ENCODE assay signal across 1 cellular context in genomic region chr20:48656661-48657211, GRCh38.
TF ChIP-seq lines count a peak whose summit lies in the region.

No MANE protein-coding gene starts in this region.

TF ChIP-seq in HepG2, 621 proteins besides CTCF, POLR2A, EP300 and RAD21 (continued from another document):
- no peak for TF ChIP-seq HMGXB3 (CRISPR knock-in tag; IDR thresholded peaks at IDR 0.05; ENCODE audit: borderline replicate concordance)
- peak; percentile 78 for TF ChIP-seq SMC3 (IDR thresholded peaks at IDR 0.05; ENCODE audit: low read length)
- no peak for TF ChIP-seq SP140L (CRISPR knock-in tag; IDR thresholded peaks at IDR 0.05; ENCODE audit: borderline replicate concordance)
- TF ChIP-seq, protein P1, sequence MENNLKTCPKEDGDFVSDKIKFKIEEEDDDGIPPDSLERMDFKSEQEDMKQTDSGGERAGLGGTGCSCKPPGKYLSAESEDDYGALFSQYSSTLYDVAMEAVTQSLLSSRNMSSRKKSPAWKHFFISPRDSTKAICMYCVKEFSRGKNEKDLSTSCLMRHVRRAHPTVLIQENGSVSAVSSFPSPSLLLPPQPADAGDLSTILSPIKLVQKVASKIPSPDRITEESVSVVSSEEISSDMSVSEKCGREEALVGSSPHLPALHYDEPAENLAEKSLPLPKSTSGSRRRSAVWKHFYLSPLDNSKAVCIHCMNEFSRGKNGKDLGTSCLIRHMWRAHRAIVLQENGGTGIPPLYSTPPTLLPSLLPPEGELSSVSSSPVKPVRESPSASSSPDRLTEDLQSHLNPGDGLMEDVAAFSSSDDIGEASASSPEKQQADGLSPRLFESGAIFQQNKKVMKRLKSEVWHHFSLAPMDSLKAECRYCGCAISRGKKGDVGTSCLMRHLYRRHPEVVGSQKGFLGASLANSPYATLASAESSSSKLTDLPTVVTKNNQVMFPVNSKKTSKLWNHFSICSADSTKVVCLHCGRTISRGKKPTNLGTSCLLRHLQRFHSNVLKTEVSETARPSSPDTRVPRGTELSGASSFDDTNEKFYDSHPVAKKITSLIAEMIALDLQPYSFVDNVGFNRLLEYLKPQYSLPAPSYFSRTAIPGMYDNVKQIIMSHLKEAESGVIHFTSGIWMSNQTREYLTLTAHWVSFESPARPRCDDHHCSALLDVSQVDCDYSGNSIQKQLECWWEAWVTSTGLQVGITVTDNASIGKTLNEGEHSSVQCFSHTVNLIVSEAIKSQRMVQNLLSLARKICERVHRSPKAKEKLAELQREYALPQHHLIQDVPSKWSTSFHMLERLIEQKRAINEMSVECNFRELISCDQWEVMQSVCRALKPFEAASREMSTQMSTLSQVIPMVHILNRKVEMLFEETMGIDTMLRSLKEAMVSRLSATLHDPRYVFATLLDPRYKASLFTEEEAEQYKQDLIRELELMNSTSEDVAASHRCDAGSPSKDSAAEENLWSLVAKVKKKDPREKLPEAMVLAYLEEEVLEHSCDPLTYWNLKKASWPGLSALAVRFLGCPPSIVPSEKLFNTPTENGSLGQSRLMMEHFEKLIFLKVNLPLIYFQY (CRISPR knock-in tag; IDR thresholded peaks at IDR 0.05; ENCODE audit: borderline replicate concordance): no peak
- TF ChIP-seq RXRB (CRISPR knock-in tag; IDR thresholded peaks at IDR 0.05; ENCODE audit: borderline replicate concordance): 0 out of 2 replicates have a peak, but pooled peaks have one; percentile 16
- TF ChIP-seq ZNF124 (CRISPR knock-in tag; IDR thresholded peaks at IDR 0.05): 0 out of 2 replicates have a peak, but pooled peaks have one; percentile 45
